Comparison of ENCODE assay signal across 9 cellular contexts in genomic region chr10:23343591-23344225, GRCh38. TPM values are rescaled to one million over a fixed set of nuclear protein-coding genes. Genes with fewer than 3 reads are reported as not detected.
A peak's percentile ranks its signal among the peaks of the same experiment; 100 is the strongest.
DNase-seq lines count a peak whose midpoint lies in the region; ATAC-seq and TF ChIP-seq lines count a peak whose summit lies in the region.
"Had no signal": no experiment of that assay in that cellular context is flagged by ENCODE, and none has a peak within 500 bp of the region (broad histone marks: within the 10 kb centered on the region; RNA-seq: fewer than 3 reads in every experiment).

No MANE protein-coding gene starts in this region.

- peak overlapping the region; percentile 96 for H3K4me2 ChIP-seq in hepatocyte

- H3K27me3 ChIP-seq in hepatocyte (peaks cover 28% of the 10 kb centered on the region), MG63 (no peaks in the 10 kb centered on the region)

- peak; percentile 46 for DNase-seq in D341Med (ENCODE audit: low spot score)
- DNase-seq in NCI-H2227 treated with DMSO at 0.1 percent for 48 hours (lab: John Stamatoyannopoulos, UW), result peak; percentile 46
- peak; percentile 75 for DNase-seq in activated naive CD8-positive, alpha-beta T cell treated with anti-CD3 and anti-CD28 coated beads for 36 hours
- peak; percentile 77 for DNase-seq in hepatocyte (ENCODE audit: low spot score)
- DNase-seq in sciatic nerve (ENCODE audit: low spot score), result peak; percentile 82
- DNase-seq in MG63, result no peak

- no peak for TF ChIP-seq CTCF in hepatocyte (IDR thresholded peaks at IDR 0.05; ENCODE audit: poor library complexity)

- peak overlapping the region; percentile 69 for H2AFZ ChIP-seq in hepatocyte

- H3K4me3 ChIP-seq in hepatocyte, result peak overlapping the region; percentile 45
- H3K4me3 ChIP-seq in MG63, result no peak overlapping the region

- no peaks in the 10 kb centered on the region for H4K20me1 ChIP-seq in hepatocyte (ENCODE audit: insufficient read depth, poor library complexity, severe bottlenecking)

- H3K36me3 ChIP-seq in hepatocyte (replicated peaks; ENCODE audit: insufficient read depth, low read depth) (no peaks in the 10 kb centered on the region), MG63 (no peaks in the 10 kb centered on the region)

- H3K36me3 Mint-ChIP-seq in activated naive CD8-positive, alpha-beta T cell treated with anti-CD3 and anti-CD28 coated beads for 36 hours, result no peaks in the 10 kb centered on the region

- H3K4me3 Mint-ChIP-seq in activated naive CD8-positive, alpha-beta T cell treated with anti-CD3 and anti-CD28 coated beads for 36 hours, result peak overlapping the region; percentile 82

- H3K9me2 ChIP-seq in hepatocyte (replicated peaks; ENCODE audit: insufficient read depth), result no peaks in the 10 kb centered on the region

- ATAC-seq in sciatic nerve, result peak; percentile 36
- no peak for ATAC-seq in HG03457 (IDR thresholded peaks at IDR 0.05; ENCODE audit: unreplicated experiment)
- ATAC-seq in HG03280 (IDR thresholded peaks at IDR 0.05; ENCODE audit: unreplicated experiment), result no peak

- H3K27ac Mint-ChIP-seq in activated naive CD8-positive, alpha-beta T cell treated with anti-CD3 and anti-CD28 coated beads for 36 hours, result no peak overlapping the region

- no peaks in the 10 kb centered on the region for H3K9me3 ChIP-seq in hepatocyte (ENCODE audit: low read depth)
- H3K9me3 ChIP-seq in MG63, result no peaks in the 10 kb centered on the region

- intact Hi-C loops in sciatic nerve (cut with DNase I), result no loop called here

- H3K27ac ChIP-seq in hepatocyte, result no peak overlapping the region

- H3K4me1 Mint-ChIP-seq in activated naive CD8-positive, alpha-beta T cell treated with anti-CD3 and anti-CD28 coated beads for 36 hours, result peaks cover 29% of the 10 kb centered on the region

- 5% methylated on average over 38 of the region's 48 CpGs for WGBS in hepatocyte (ENCODE audit: low lambda C conversion rate, missing lambda C conversion rate)

- no peaks in the 10 kb centered on the region for H3K27me3 Mint-ChIP-seq in activated naive CD8-positive, alpha-beta T cell treated with anti-CD3 and anti-CD28 coated beads for 36 hours

- no peaks in the 10 kb centered on the region for H3K79me2 ChIP-seq in hepatocyte

- H3K9me3 Mint-ChIP-seq in activated naive CD8-positive, alpha-beta T cell treated with anti-CD3 and anti-CD28 coated beads for 36 hours, result no peaks in the 10 kb centered on the region

- peaks cover 16% of the 10 kb centered on the region for H3K4me1 ChIP-seq in hepatocyte (ENCODE audit: insufficient read depth)

RNA-seq across cellular contexts. Expression of gene C10orf67, which starts 0.9 kb away (rescaled TPM):
- under 1 TPM; 0.45 to 0.60 TPM for total RNA-seq in activated naive CD8-positive, alpha-beta T cell treated with anti-CD3 and anti-CD28 coated beads for 36 hours
- total RNA-seq in hepatocyte (0.10 TPM in 1 of 2 replicates, not detected in the other), sciatic nerve (1.2 TPM)
- not detected in 2 replicates for polyA plus RNA-seq in hepatocyte
- not detected in 2 replicates for total RNA-seq in MG63 (2014; rRNA removed; shearing (Covaris generic); ENCODE audit: low replicate concordance)
- total RNA-seq: pulmonary artery endothelial cell had no signal
